ENCODE assay signal across 24 cellular contexts in genomic region chr13:29815336-29815735, GRCh38. TPM values are rescaled to one million over a fixed set of nuclear protein-coding genes. Genes with fewer than 3 reads are reported as not detected.
DNase-seq lines count a peak whose midpoint lies in the region; ATAC-seq and TF ChIP-seq lines count a peak whose summit lies in the region.
"Had no signal": no experiment of that assay in that cellular context is flagged by ENCODE, and none has a peak within 500 bp of the region (broad histone marks: within the 10 kb centered on the region; RNA-seq: fewer than 3 reads in every experiment).

No MANE protein-coding gene starts in this region.

- TF ChIP-seq EP300 in gastroesophageal sphincter (IDR thresholded peaks at IDR 0.05), result no peak

- H3K36me3 Mint-ChIP-seq in activated CD4-positive, alpha-beta T cell treated with anti-CD3 and anti-CD28 coated beads for 36 hours (ENCODE audit: low read depth), result no peaks in the 10 kb centered on the region
- no peaks in the 10 kb centered on the region for H3K36me3 Mint-ChIP-seq in activated T-helper 17 cell treated with anti-CD3 and anti-CD28 coated beads, Interleukin-2, amount 50 U/mL, for 72 hours (ENCODE audit: low read depth)
- H3K36me3 Mint-ChIP-seq: CD8-positive, alpha-beta T cell had no signal

- BruUV-seq in IMR-90 (replicated peaks; lab: Mats Ljungman, UMichigan), result no TSS peak

- POLR2A ChIA-PET in activated CD4-positive, alpha-beta T cell treated with anti-CD3 and anti-CD28 coated beads for 36 hours (lab: Charles Lee), result no interaction called here
- POLR2A ChIA-PET in HEK293 (lab: Yijun Ruan, JAX) (no interaction called here), IMR-90 (lab: Charles Lee; ENCODE audit: unreplicated experiment) (interaction anchor here (0.7 kb wide), 1 partner anchor 126 kb away, joined by 5 read pairs; no protein-coding TSS in a partner anchor)

- H3K4me1 Mint-ChIP-seq in activated CD4-positive, alpha-beta T cell treated with anti-CD3 and anti-CD28 coated beads for 36 hours, result peaks cover 55% of the 10 kb centered on the region
- peaks cover 19% of the 10 kb centered on the region for H3K4me1 Mint-ChIP-seq in activated T-helper 17 cell treated with anti-CD3 and anti-CD28 coated beads, Interleukin-2, amount 50 U/mL, for 72 hours

- no peak overlapping the region for H3K9ac ChIP-seq in IMR-90 (ENCODE audit: low read depth, low read length)
- H3K9ac ChIP-seq: BLaER1 treated with 17β-estradiol and CSF1 and Interleukin-3, amounts not matched to agents 10 nM and 100 nM had no signal

- no peaks in the 10 kb centered on the region for H3K27me3 Mint-ChIP-seq in activated CD4-positive, alpha-beta T cell treated with anti-CD3 and anti-CD28 coated beads for 36 hours
- no peaks in the 10 kb centered on the region for H3K27me3 Mint-ChIP-seq in activated T-helper 17 cell treated with anti-CD3 and anti-CD28 coated beads, Interleukin-2, amount 50 U/mL, for 72 hours
- H3K27me3 Mint-ChIP-seq: B cell; CD4-positive, alpha-beta T cell had no signal

- peak overlapping the region; percentile 21 for H3K27ac Mint-ChIP-seq in activated CD4-positive, alpha-beta T cell treated with anti-CD3 and anti-CD28 coated beads for 36 hours
- H3K27ac Mint-ChIP-seq in activated T-helper 17 cell treated with anti-CD3 and anti-CD28 coated beads, Interleukin-2, amount 50 U/mL, for 72 hours, result no peak overlapping the region
- H3K27ac Mint-ChIP-seq: B cell; CD4-positive, alpha-beta T cell; CD8-positive, alpha-beta T cell had no signal

- no peak overlapping the region for H3K14ac ChIP-seq in IMR-90 (replicated peaks; ENCODE audit: low read depth, low read length)

- peaks cover 8% of the 10 kb centered on the region; the same call in 1 of the 2 replicates for H3K4me1 ChIP-seq in HEK293 (ENCODE audit: control insufficient read depth, insufficient read depth, low read length)
- H3K4me1 ChIP-seq in IMR-90 (ENCODE audit: control insufficient read depth, insufficient read depth, low read length), result peaks cover 4% of the 10 kb centered on the region
- H3K4me1 ChIP-seq in gastroesophageal sphincter, result peaks cover 13 to 84% (median 15%) of the 10 kb centered on the region in 3 donors

- no peak overlapping the region for H3K23ac ChIP-seq in IMR-90 (ENCODE audit: low read depth, low read length)

- no peak overlapping the region for H2AK5ac ChIP-seq in IMR-90 (ENCODE audit: low read depth, low read length)

- no peak overlapping the region for H2BK5ac ChIP-seq in IMR-90 (ENCODE audit: low read depth, low read length, poor library complexity, severe bottlenecking)

- no peak overlapping the region for H4K8ac ChIP-seq in IMR-90 (ENCODE audit: low read depth in 2 of 2, low read length in 2 of 2)

- no peaks in the 10 kb centered on the region for H3K9me3 ChIP-seq in HEK293 (ENCODE audit: control insufficient read depth, insufficient read depth, low read depth, low read length)
- H3K9me3 ChIP-seq in IMR-90 (ENCODE audit: control insufficient read depth, insufficient read depth, low read length), result no peaks in the 10 kb centered on the region
- H3K9me3 ChIP-seq in gastroesophageal sphincter, result no peaks in the 10 kb centered on the region
- H3K9me3 ChIP-seq: A549, Caco-2 had no signal

- no peak overlapping the region for H3K4me2 ChIP-seq in IMR-90 (ENCODE audit: low read depth, low read length)
- H3K4me2 ChIP-seq: A549; BLaER1 treated with 17β-estradiol and CSF1 and Interleukin-3, amounts not matched to agents 10 nM and 100 nM had no signal

- TF ChIP-seq CTCF in HEK293 (tag by site-specific recombination; IDR thresholded peaks at IDR 0.05), result no peak
- no peak for TF ChIP-seq CTCF in IMR-90 (conservative IDR thresholded peaks at IDR 0.05; ENCODE audit: low read depth, low read length)
- no peak for TF ChIP-seq CTCF in VCaP (conservative IDR thresholded peaks at IDR 0.05)
- TF ChIP-seq CTCF in gastroesophageal sphincter (IDR thresholded peaks at IDR 0.05), result no peak

- ATAC-seq in activated CD4-positive, alpha-beta T cell treated with anti-CD3 and anti-CD28 coated beads for 36 hours, result no peak
- ATAC-seq in IMR-90 (ENCODE audit: low read depth), result no peak
- ATAC-seq in HG03342 (IDR thresholded peaks at IDR 0.05; ENCODE audit: unreplicated experiment), result no peak
- ATAC-seq in activated T-helper 17 cell treated with anti-CD3 and anti-CD28 coated beads, Interleukin-2, amount 50 U/mL, for 72 hours (replicated peaks), result no peak
- no peak for ATAC-seq in gastroesophageal sphincter
- ATAC-seq: A549; CD8-positive, alpha-beta T cell had no signal

- in situ Hi-C loops in IMR-90 (cut with MboI; ENCODE audit: low sequenced_read_pairs), result no loop called here

- intact Hi-C loops in activated CD4-positive, alpha-beta T cell treated with anti-CD3 and anti-CD28 coated beads for 36 hours (cut with DNase I, micrococcal nuclease), result loop anchor here in 1 of 2 experiments (5.0 kb wide), 1 partner anchor 33 kb away; no protein-coding TSS in a partner anchor
- intact Hi-C loops in IMR-90 (cut with micrococcal nuclease), result no loop called here

- no peak overlapping the region for H3K4me3 Mint-ChIP-seq in activated CD4-positive, alpha-beta T cell treated with anti-CD3 and anti-CD28 coated beads for 36 hours
- no peak overlapping the region for H3K4me3 Mint-ChIP-seq in activated T-helper 17 cell treated with anti-CD3 and anti-CD28 coated beads, Interleukin-2, amount 50 U/mL, for 72 hours
- H3K4me3 Mint-ChIP-seq: B cell; CD4-positive, alpha-beta T cell; CD8-positive, alpha-beta T cell had no signal

- no peak overlapping the region for H2AFZ ChIP-seq in IMR-90 (replicated peaks; ENCODE audit: low read length, poor library complexity)

- TF ChIP-seq POLR2A in IMR-90 (IDR thresholded peaks at IDR 0.05; ENCODE audit: low read depth, low read length) (no peak), gastroesophageal sphincter (IDR thresholded peaks at IDR 0.05) (no peak)

- H2BK120ac ChIP-seq in IMR-90 (ENCODE audit: low read depth, low read length), result no peak overlapping the region

- H4K20me1 ChIP-seq in IMR-90 (ENCODE audit: insufficient read depth, low read length), result peaks cover 35% of the 10 kb centered on the region; the same call in 1 of the 2 replicates

- H3K27me3 ChIP-seq in IMR-90 (ENCODE audit: control insufficient read depth, insufficient read depth, low read length) (no peaks in the 10 kb centered on the region), gastroesophageal sphincter (no peaks in the 10 kb centered on the region)
- H3K27me3 ChIP-seq: BLaER1 treated with 17β-estradiol and CSF1 and Interleukin-3, amounts not matched to agents 10 nM and 100 nM had no signal

- no peak overlapping the region for H3K27ac ChIP-seq in HEK293 (ENCODE audit: extremely low read depth, low read depth, low read length)
- no peak overlapping the region for H3K27ac ChIP-seq in IMR-90 (ENCODE audit: insufficient read depth, low read length)
- peak overlapping the region; percentile 16; the same call in 1 of the 2 replicates for H3K27ac ChIP-seq in VCaP
- H3K27ac ChIP-seq in gastroesophageal sphincter, result no peak overlapping the region
- H3K27ac ChIP-seq: 22Rv1; A549; BLaER1 treated with 17β-estradiol and CSF1 and Interleukin-3, amounts not matched to agents 10 nM and 100 nM; C4-2B had no signal

- dilution Hi-C loops in IMR-90 (cut with HindIII; ENCODE audit: low sequenced_read_pairs, unreplicated experiment), result no loop called here

- H2BK20ac ChIP-seq in IMR-90 (ENCODE audit: low read depth, low read length), result no peak overlapping the region

- H3K36me3 ChIP-seq in HEK293 (ENCODE audit: control insufficient read depth in 2 of 2, insufficient read depth in 1 of 2, low read length in 2 of 2) (no peaks in the 10 kb centered on the region), IMR-90 (ENCODE audit: control insufficient read depth, insufficient read depth, low read length) (no peaks in the 10 kb centered on the region), gastroesophageal sphincter (no peaks in the 10 kb centered on the region)
- H3K36me3 ChIP-seq: BLaER1 treated with 17β-estradiol and CSF1 and Interleukin-3, amounts not matched to agents 10 nM and 100 nM had no signal

- CTCF ChIA-PET in activated CD4-positive, alpha-beta T cell treated with anti-CD3 and anti-CD28 coated beads for 36 hours (lab: Charles Lee), result interaction anchor here (0.6 to 2.5 kb wide), 5 partner anchors 8 to 297 kb away, joined by 3 to 8 read pairs (median 5); no protein-coding TSS in a partner anchor
- CTCF ChIA-PET in HEK293 (lab: Yijun Ruan, JAX), result interaction anchor here (0.6 to 0.7 kb wide), 2 partner anchors 16 to 245 kb away, joined by 3 to 5 read pairs; no protein-coding TSS in a partner anchor
- CTCF ChIA-PET in IMR-90 (lab: Yijun Ruan, JAX), result no interaction called here

- H2BK15ac ChIP-seq in IMR-90 (ENCODE audit: low read depth, low read length), result no peak overlapping the region

- H3K79me1 ChIP-seq in IMR-90 (ENCODE audit: low read depth in 1 of 2, low read length in 2 of 2), result peaks cover 18 to 58% of the 10 kb centered on the region in 2 experiments

- no peak for TF ChIP-seq RAD21 in IMR-90 (IDR thresholded peaks at IDR 0.05; ENCODE audit: low read length)

- peak overlapping the region; percentile 31; the same call in 1 of the 2 replicates for H4K5ac ChIP-seq in IMR-90 (ENCODE audit: low read depth, low read length)

- H4K91ac ChIP-seq in IMR-90 (ENCODE audit: insufficient read depth, low read depth, low read length), result no peak overlapping the region

- no peak overlapping the region for H3K18ac ChIP-seq in IMR-90 (ENCODE audit: low read depth, low read length)

- DNase-seq in activated CD4-positive, alpha-beta T cell treated with anti-CD3 and anti-CD28 coated beads for 36 hours, result no peak
- DNase-seq in activated CD4-positive, alpha-beta T cell treated with anti-CD3 and anti-CD28 coated beads, Interleukin-2, amount 50 U/mL, for 4 hours, result no peak
- no peak for DNase-seq in IMR-90
- DNase-seq: AML-193; Caco-2; Calu3; CD4-positive, alpha-beta T cell; CD8-positive, alpha-beta T cell; DMS 273 treated with DMSO at 0.1 percent for 48 hours; DMS153; DMS53; DMS79; DND-41; GF-D8 had no signal

- H2AK9ac ChIP-seq in IMR-90 (replicated peaks; ENCODE audit: low read depth, low read length, poor library complexity), result no peak overlapping the region

- peaks cover 5% of the 10 kb centered on the region; the same call in 1 of the 2 replicates for H3K9me1 ChIP-seq in IMR-90 (ENCODE audit: insufficient read depth, low read length)

- H3K9me3 Mint-ChIP-seq in activated CD4-positive, alpha-beta T cell treated with anti-CD3 and anti-CD28 coated beads for 36 hours (ENCODE audit: low read depth), result no peaks in the 10 kb centered on the region
- no peaks in the 10 kb centered on the region for H3K9me3 Mint-ChIP-seq in activated T-helper 17 cell treated with anti-CD3 and anti-CD28 coated beads, Interleukin-2, amount 50 U/mL, for 72 hours
- H3K9me3 Mint-ChIP-seq: CD4-positive, alpha-beta T cell; CD8-positive, alpha-beta T cell had no signal

- H3K4me3 ChIP-seq in HEK293 (ENCODE audit: low read depth, low read length) (no peak overlapping the region), IMR-90 (ENCODE audit: insufficient read depth, low read depth, low read length) (no peak overlapping the region), gastroesophageal sphincter (no peak overlapping the region)
- H3K4me3 ChIP-seq: A549; BLaER1 treated with 17β-estradiol and CSF1 and Interleukin-3, amounts not matched to agents 10 nM and 100 nM had no signal

- H3K56ac ChIP-seq in IMR-90 (ENCODE audit: extremely low read depth, insufficient read depth, low read length), result no peak overlapping the region

- H3K4ac ChIP-seq in IMR-90 (ENCODE audit: low read depth, low read length), result no peak overlapping the region

RNA-seq across cellular contexts. Expression of gene UBL3, which starts 35.1 kb away (rescaled TPM):
- total RNA-seq in activated CD4-positive, alpha-beta T cell treated with anti-CD3 and anti-CD28 coated beads for 36 hours, result 10 to 100 TPM in 1 of 2 experiments, 1 to 10 TPM in 1; 9.1 to 10.7 TPM
- total RNA-seq in IMR-90 (2012; rRNA removed), result 19.9 and 30.3 TPM in 2 replicates
- polyA plus RNA-seq in IMR-90 (2012; rRNA removed), result 14.3 and 16.0 TPM in 2 replicates
- 5.7 and 6.5 TPM in 2 replicates for polyA plus RNA-seq in IMR-90 (2012; cell fraction: cytosol; rRNA removed)
- polyA plus RNA-seq in IMR-90 (2012; cell fraction: nucleus; rRNA removed; ENCODE audit: low replicate concordance), result 3.5 and 7.6 TPM in 2 replicates
- total RNA-seq in activated T-helper 17 cell treated with anti-CD3 and anti-CD28 coated beads, Interleukin-2, amount 50 U/mL, for 72 hours, result 1 to 10 TPM; 8.4 to 9.4 TPM
- total RNA-seq in gastroesophageal sphincter, result 10 to 100 TPM; 36.7 to 46.7 (median 38.6) TPM
